Comparison of ENCODE assay signal across 7 cellular contexts in the genomic region with DNA sequence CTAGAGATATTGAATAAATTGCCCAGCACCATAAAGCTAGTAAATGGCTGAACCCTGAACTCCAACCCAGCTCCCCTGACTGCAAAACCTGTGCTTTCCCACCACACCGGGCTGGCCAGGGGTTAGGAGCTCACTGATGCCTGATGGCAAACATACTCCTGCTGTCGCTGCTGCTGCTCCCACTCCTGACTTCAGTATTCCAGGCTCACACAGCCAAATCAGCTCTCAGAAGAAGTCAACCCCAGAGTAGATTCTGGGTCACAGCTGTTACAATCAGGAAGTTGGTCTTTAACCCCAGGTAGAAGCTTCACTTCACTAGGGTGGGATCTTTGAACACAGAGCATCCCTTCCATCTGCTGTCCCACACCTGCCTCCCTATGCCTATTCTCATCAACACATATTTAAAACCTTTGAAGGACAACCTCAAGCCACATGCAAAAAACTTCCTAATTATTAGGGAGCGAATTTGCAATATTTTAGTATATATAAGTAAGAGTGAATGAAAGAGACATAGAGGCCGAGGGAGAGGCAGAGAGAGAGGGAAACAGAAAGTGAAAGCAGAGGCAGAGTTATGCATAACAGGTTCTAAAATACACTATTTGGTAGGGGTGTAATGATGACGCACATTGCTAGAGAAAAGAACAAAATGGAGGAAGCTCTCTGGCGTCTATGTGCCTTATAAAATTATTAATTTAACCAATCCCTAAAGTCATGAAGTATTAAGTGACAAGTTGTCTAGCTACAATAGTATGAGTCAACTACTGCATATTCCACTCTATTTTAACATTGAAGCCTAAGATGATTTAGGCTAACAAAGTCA.
DNase-seq lines count a peak whose midpoint lies in the region; ATAC-seq and TF ChIP-seq lines count a peak whose summit lies in the region.

No MANE protein-coding gene starts in this region.

- ATAC-seq in GM18511 (IDR thresholded peaks at IDR 0.05; ENCODE audit: unreplicated experiment) (peak; percentile 96), left lung (peak; percentile 94), upper lobe of right lung (peak; percentile 87)

- H3K27me3 ChIP-seq in left lung (no peaks in the 10 kb centered on the region), upper lobe of right lung (no peaks in the 10 kb centered on the region)

- no peak overlapping the region for H3K4me3 ChIP-seq in astrocyte of the spinal cord (ENCODE audit: low read depth, low read length)
- H3K4me3 ChIP-seq in left lung, result peak overlapping the region in 1 of 2 donors; percentile 8
- peak overlapping the region; percentile 25 for H3K4me3 ChIP-seq in upper lobe of right lung

- H3K27ac ChIP-seq in left lung (peak overlapping the region; percentile 75 to 88), upper lobe of right lung (peak overlapping the region; percentile 67)

- intact Hi-C loops in left lung (cut with DNase I) (no loop called here), upper lobe of right lung (cut with DNase I) (no loop called here)

- DNase-seq in HCEC 1CT, result peak; percentile 66
- peak; percentile 36 for DNase-seq in NCI-H2029 (lab: John Stamatoyannopoulos, UW)
- DNase-seq in astrocyte of the spinal cord (ENCODE audit: low read depth, low spot score), result peak; percentile 71
- DNase-seq in left lung, result no peak
- DNase-seq in upper lobe of right lung, result no peak
- no peak for DNase-seq in foreskin melanocyte

- no peaks in the 10 kb centered on the region for H3K36me3 ChIP-seq in left lung
- H3K36me3 ChIP-seq in upper lobe of right lung, result no peaks in the 10 kb centered on the region

- in situ Hi-C loops in astrocyte of the spinal cord (cut with HindIII; ENCODE audit: low sequenced_read_pairs), result no loop called here

- no peaks in the 10 kb centered on the region for H3K9me3 ChIP-seq in left lung
- no peaks in the 10 kb centered on the region for H3K9me3 ChIP-seq in upper lobe of right lung

- H3K4me1 ChIP-seq in left lung (peaks cover 21 to 47% of the 10 kb centered on the region in 2 donors), upper lobe of right lung (peaks cover 36% of the 10 kb centered on the region)

- TF ChIP-seq CTCF in astrocyte of the spinal cord (IDR thresholded peaks at IDR 0.05; ENCODE audit: low read depth, low read length) (no peak), left lung (IDR thresholded peaks at IDR 0.05) (no peak), upper lobe of right lung (IDR thresholded peaks at IDR 0.05) (no peak)

Comparison
In these comparisons a context has a peak if more than half of its experiments do, and no peak if none do; other contexts are left out.
1. DNase-seq: peak in HCEC 1CT (single experiment), NCI-H2029 (single experiment) and astrocyte of the spinal cord (single experiment); none in left lung (0 of 2), upper lobe of right lung (single experiment) and foreskin melanocyte (single experiment).
2. Peak in every context shown above with its lines, with median percentiles within 50 percentile points of each other: ATAC-seq.